Comparison of ENCODE assay signal across 14 cellular contexts in genomic region chr11:101441747-101442146, GRCh38.
A peak's percentile ranks its signal among the peaks of the same experiment; 100 is the strongest.
DNase-seq lines count a peak whose midpoint lies in the region; ATAC-seq and TF ChIP-seq lines count a peak whose summit lies in the region.
"Had no signal": no experiment of that assay in that cellular context is flagged by ENCODE, and none has a peak within 500 bp of the region (broad histone marks: within the 10 kb centered on the region; RNA-seq: fewer than 3 reads in every experiment).

No MANE protein-coding gene starts in this region.

- H3K27me3 Mint-ChIP-seq in activated T-cell treated with anti-CD3 and anti-CD28 coated beads, Interleukin-2, amount 50 U/mL, for 24 hours, result no peaks in the 10 kb centered on the region
- H3K27me3 Mint-ChIP-seq in WTC11 (ENCODE audit: low read depth), result no peaks in the 10 kb centered on the region

- DNase-seq in PC-3 (peak; percentile 58), heart left ventricle (peak in 4 of 5 donors; percentile 38 to 79 (median 58)), prostate gland (ENCODE audit: low spot score) (peak; percentile 45), WTC11 (ENCODE audit: low spot score) (no peak), GOT3 (lab: John Stamatoyannopoulos, UW) (no peak)
- no peak for DNase-seq in activated T-cell treated with anti-CD3 and anti-CD28 coated beads, Interleukin-2, amount 50 U/mL, for 24 hours
- DNase-seq: activated CD8-positive, alpha-beta T cell treated with anti-CD3 and anti-CD28 coated beads, Interleukin-2, amount 10 ng/mL, durations not matched to agents 7 days and 5 days; activated naive CD4-positive, alpha-beta T cell treated with Interleukin-2 at 50 U/mL for 16 hours; DND-41; NCI-H1048; nephron progenitor cell had no signal

- no peak overlapping the region for H3K4me3 ChIP-seq in PC-3 (ENCODE audit: low read length)
- H3K4me3 ChIP-seq in heart left ventricle, result no peak overlapping the region
- H3K4me3 ChIP-seq in prostate gland, result no peak overlapping the region

- H3K36me3 ChIP-seq in PC-3 (ENCODE audit: low read depth, low read length) (no peaks in the 10 kb centered on the region), heart left ventricle (no peaks in the 10 kb centered on the region), prostate gland (no peaks in the 10 kb centered on the region)

- intact Hi-C loops in PC-3 (cut with micrococcal nuclease) (no loop called here), heart left ventricle (cut with DNase I) (no loop called here), prostate gland (cut with DNase I) (no loop called here)

- no peak for ATAC-seq in PC-3
- ATAC-seq in heart left ventricle, result peak; percentile 92 to 98 (median 96)
- ATAC-seq in GM21515 (IDR thresholded peaks at IDR 0.05; ENCODE audit: unreplicated experiment), result no peak
- no peak for ATAC-seq in WTC11
- ATAC-seq: activated CD8-positive, alpha-beta T cell treated with anti-CD3 and anti-CD28 coated beads, Interleukin-2, amount 10 ng/mL, durations not matched to agents 7 days and 5 days; esophagus mucosa had no signal

- H3K9me3 ChIP-seq in PC-3 (ENCODE audit: low read length) (no peaks in the 10 kb centered on the region), heart left ventricle (no peaks in the 10 kb centered on the region), prostate gland (no peaks in the 10 kb centered on the region)

- no peaks in the 10 kb centered on the region for H3F3A ChIP-seq in PC-3 (ENCODE audit: low read length, unreplicated experiment)

- H3K36me3 Mint-ChIP-seq in activated T-cell treated with anti-CD3 and anti-CD28 coated beads, Interleukin-2, amount 50 U/mL, for 24 hours (ENCODE audit: low read depth), result no peaks in the 10 kb centered on the region
- no peaks in the 10 kb centered on the region for H3K36me3 Mint-ChIP-seq in WTC11

- POLR2A ChIA-PET in PC-3 (lab: Charles Lee; ENCODE audit: unreplicated experiment), result no interaction called here
- POLR2A ChIA-PET in WTC11 (lab: Charles Lee), result no interaction called here

- no peaks in the 10 kb centered on the region for H3K79me2 ChIP-seq in PC-3 (ENCODE audit: low read length)

- H3K9me3 Mint-ChIP-seq in activated T-cell treated with anti-CD3 and anti-CD28 coated beads, Interleukin-2, amount 50 U/mL, for 24 hours, result peaks cover 3% of the 10 kb centered on the region
- no peaks in the 10 kb centered on the region for H3K9me3 Mint-ChIP-seq in WTC11
- H3K9me3 Mint-ChIP-seq: nephron progenitor cell had no signal

- no peak overlapping the region for H3K9ac ChIP-seq in PC-3 (ENCODE audit: low read length)

- no peak overlapping the region for H3K4me3 Mint-ChIP-seq in activated T-cell treated with anti-CD3 and anti-CD28 coated beads, Interleukin-2, amount 50 U/mL, for 24 hours
- H3K4me3 Mint-ChIP-seq in WTC11, result no peak overlapping the region
- H3K4me3 Mint-ChIP-seq: activated CD8-positive, alpha-beta T cell treated with anti-CD3 and anti-CD28 coated beads, Interleukin-2, amount 10 ng/mL, durations not matched to agents 7 days and 5 days; nephron progenitor cell had no signal

- H3K4me1 Mint-ChIP-seq in activated T-cell treated with anti-CD3 and anti-CD28 coated beads, Interleukin-2, amount 50 U/mL, for 24 hours (ENCODE audit: low read depth), result no peaks in the 10 kb centered on the region
- no peaks in the 10 kb centered on the region for H3K4me1 Mint-ChIP-seq in WTC11
- H3K4me1 Mint-ChIP-seq: nephron progenitor cell had no signal

- 25 to 48% (median 28%) methylated on average over 1 of the region's 1 CpG for WGBS in heart left ventricle, 4 donors
- 53% methylated on average over 1 of the region's 1 CpG for WGBS in prostate gland

- no peak overlapping the region for H3K27ac Mint-ChIP-seq in activated T-cell treated with anti-CD3 and anti-CD28 coated beads, Interleukin-2, amount 50 U/mL, for 24 hours
- no peak overlapping the region for H3K27ac Mint-ChIP-seq in WTC11
- H3K27ac Mint-ChIP-seq: activated CD8-positive, alpha-beta T cell treated with anti-CD3 and anti-CD28 coated beads, Interleukin-2, amount 10 ng/mL, durations not matched to agents 7 days and 5 days; nephron progenitor cell had no signal

- CTCF ChIA-PET in PC-3 (lab: Charles Lee), result no interaction called here
- CTCF ChIA-PET in WTC11 (lab: Charles Lee), result no interaction called here

- peaks cover 40% of the 10 kb centered on the region for H3K4me1 ChIP-seq in PC-3 (ENCODE audit: insufficient read depth, low read length)
- H3K4me1 ChIP-seq in heart left ventricle, result peaks cover 0 to 34% (median 14%) of the 10 kb centered on the region in 12 donors
- no peaks in the 10 kb centered on the region for H3K4me1 ChIP-seq in prostate gland (replicated peaks)

- TF ChIP-seq CTCF in C4-2B (conservative IDR thresholded peaks at IDR 0.05) (no peak), PC-3 (conservative IDR thresholded peaks at IDR 0.05; ENCODE audit: low read depth, low read length) (no peak), heart left ventricle (IDR thresholded peaks at IDR 0.05) (no peak), prostate gland (IDR thresholded peaks at IDR 0.05) (no peak), WTC11 (IDR thresholded peaks at IDR 0.05) (no peak)

- no peak overlapping the region for H3K4me2 ChIP-seq in PC-3 (ENCODE audit: low read length)

- H3K9me2 ChIP-seq in PC-3 (replicated peaks; ENCODE audit: low read length), result no peaks in the 10 kb centered on the region

- H2AFZ ChIP-seq in PC-3 (ENCODE audit: low read length), result no peak overlapping the region

- no peaks in the 10 kb centered on the region for H4K20me1 ChIP-seq in PC-3 (ENCODE audit: low read length)

- no TSS peak for BruUV-seq in PC-3 (replicated peaks; lab: Mats Ljungman, UMichigan)

- peak overlapping the region; percentile 5; the same call in 1 of the 2 replicates for H3K27ac ChIP-seq in C4-2B
- no peak overlapping the region for H3K27ac ChIP-seq in PC-3 (ENCODE audit: low read length)
- H3K27ac ChIP-seq in heart left ventricle, result peak overlapping the region in 8 of 12 donors; percentile 25 to 69 (median 47)
- H3K27ac ChIP-seq in prostate gland, result no peak overlapping the region

- TF ChIP-seq POLR2A in heart left ventricle (IDR thresholded peaks at IDR 0.05) (no peak), prostate gland (IDR thresholded peaks at IDR 0.05) (no peak)

- H3K27me3 ChIP-seq in PC-3 (ENCODE audit: low read length), result no peaks in the 10 kb centered on the region
- H3K27me3 ChIP-seq in heart left ventricle, result no peaks in the 10 kb centered on the region
- no peaks in the 10 kb centered on the region for H3K27me3 ChIP-seq in prostate gland (replicated peaks; ENCODE audit: insufficient read depth)

TF ChIP-seq in WTC11, 78 proteins besides CTCF, POLR2A, EP300 and RAD21 (continues in another document):
- TF ChIP-seq, protein P1, sequence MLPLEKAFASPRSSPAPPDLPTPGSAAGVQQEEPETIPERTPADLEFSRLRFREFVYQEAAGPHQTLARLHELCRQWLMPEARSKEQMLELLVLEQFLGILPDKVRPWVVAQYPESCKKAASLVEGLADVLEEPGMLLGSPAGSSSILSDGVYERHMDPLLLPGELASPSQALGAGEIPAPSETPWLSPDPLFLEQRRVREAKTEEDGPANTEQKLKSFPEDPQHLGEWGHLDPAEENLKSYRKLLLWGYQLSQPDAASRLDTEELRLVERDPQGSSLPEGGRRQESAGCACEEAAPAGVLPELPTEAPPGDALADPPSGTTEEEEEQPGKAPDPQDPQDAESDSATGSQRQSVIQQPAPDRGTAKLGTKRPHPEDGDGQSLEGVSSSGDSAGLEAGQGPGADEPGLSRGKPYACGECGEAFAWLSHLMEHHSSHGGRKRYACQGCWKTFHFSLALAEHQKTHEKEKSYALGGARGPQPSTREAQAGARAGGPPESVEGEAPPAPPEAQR (CRISPR knock-in tag; IDR thresholded peaks at IDR 0.05), result no peak
- no peak for TF ChIP-seq ATF3 (CRISPR knock-in tag; conservative IDR thresholded peaks at IDR 0.05)
- TF ChIP-seq, protein P2, sequence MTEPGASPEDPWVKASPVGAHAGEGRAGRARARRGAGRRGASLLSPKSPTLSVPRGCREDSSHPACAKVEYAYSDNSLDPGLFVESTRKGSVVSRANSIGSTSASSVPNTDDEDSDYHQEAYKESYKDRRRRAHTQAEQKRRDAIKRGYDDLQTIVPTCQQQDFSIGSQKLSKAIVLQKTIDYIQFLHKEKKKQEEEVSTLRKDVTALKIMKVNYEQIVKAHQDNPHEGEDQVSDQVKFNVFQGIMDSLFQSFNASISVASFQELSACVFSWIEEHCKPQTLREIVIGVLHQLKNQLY (CRISPR knock-in tag; IDR thresholded peaks at IDR 0.05), result no peak
- TF ChIP-seq GTF2I (CRISPR knock-in tag; conservative IDR thresholded peaks at IDR 0.05), result no peak
- TF ChIP-seq IRF2 (CRISPR knock-in tag; IDR thresholded peaks at IDR 0.05; ENCODE audit: borderline replicate concordance, low read depth), result no peak
- no peak for TF ChIP-seq ZMAT4 (CRISPR knock-in tag; IDR thresholded peaks at IDR 0.05)
- no peak for TF ChIP-seq GRHL2 (CRISPR knock-in tag; IDR thresholded peaks at IDR 0.05; ENCODE audit: insufficient replicate concordance, severe bottlenecking)
- no peak for TF ChIP-seq NFYB (CRISPR knock-in tag; conservative IDR thresholded peaks at IDR 0.05; ENCODE audit: low read depth)
- TF ChIP-seq ZNF219 (CRISPR knock-in tag; IDR thresholded peaks at IDR 0.05; ENCODE audit: borderline replicate concordance), result no peak
- TF ChIP-seq MAX (CRISPR knock-in tag; IDR thresholded peaks at IDR 0.05), result no peak
- TF ChIP-seq USF1 (CRISPR knock-in tag; IDR thresholded peaks at IDR 0.05), result no peak
- no peak for TF ChIP-seq TEAD4 (CRISPR knock-in tag; IDR thresholded peaks at IDR 0.05)
- TF ChIP-seq ZNF317 (CRISPR knock-in tag; IDR thresholded peaks at IDR 0.05; ENCODE audit: borderline replicate concordance, low read depth), result no peak
- no peak for TF ChIP-seq JUN (CRISPR knock-in tag; IDR thresholded peaks at IDR 0.05)
- no peak for TF ChIP-seq JAZF1 (CRISPR knock-in tag; IDR thresholded peaks at IDR 0.05)

Comparison
In these comparisons a context has a peak if more than half of its experiments do, and no peak if none do; other contexts are left out.
1. H3K27ac ChIP-seq: peak in C4-2B (single experiment) and heart left ventricle (8 of 12); none in PC-3 (single experiment) and prostate gland (0 of 2).
2. ATAC-seq: peak in heart left ventricle (4 of 4); none in PC-3 (single experiment), GM21515 (single experiment) and WTC11 (single experiment).
3. DNase-seq: peak in PC-3 (single experiment), heart left ventricle (4 of 5) and prostate gland (single experiment); none in activated T-cell treated with anti-CD3 and anti-CD28 coated beads, Interleukin-2, amount 50 U/mL, for 24 hours (single experiment), WTC11 (single experiment) and GOT3 (single experiment).